In genomic region chr11:10628506-10629236, GRCh38 we compare ENCODE assay signal across 14 cellular contexts.
A peak's percentile ranks its signal among the peaks of the same experiment; 100 is the strongest.
DNase-seq lines count a peak whose midpoint lies in the region; ATAC-seq and TF ChIP-seq lines count a peak whose summit lies in the region.
"Had no signal": no experiment of that assay in that cellular context is flagged by ENCODE, and none has a peak within 500 bp of the region (broad histone marks: within the 10 kb centered on the region; RNA-seq: fewer than 3 reads in every experiment).

No MANE protein-coding gene starts in this region.

- POLR2A ChIA-PET in OCI-LY7 (lab: Charles Lee): no interaction called here

- H3K27ac ChIP-seq in OCI-LY7 (ENCODE audit: low read depth, low read length, poor library complexity, severe bottlenecking) (no peak overlapping the region), gastroesophageal sphincter (peak overlapping the region in 3 of 4 donors; percentile 81 to 89 (median 86)), aorta (ENCODE audit: low read depth in 1 of 2, low read length in 2 of 2) (peak overlapping the region; percentile 24 to 30)

- intact Hi-C loops in OCI-LY7 (cut with micrococcal nuclease; ENCODE audit: unreplicated experiment): no loop called here
- intact Hi-C loops in aorta (cut with DNase I): loop anchor here (5.0 to 10.0 kb wide), 2 partner anchors 104 to 106 kb away; no protein-coding TSS in a partner anchor

- no peak for ATAC-seq in gastroesophageal sphincter
- ATAC-seq in aorta (ENCODE audit: low FRiP score): no peak
- ATAC-seq in activated CD4-positive, CD25-positive, alpha-beta regulatory T cell treated with anti-CD3 and anti-CD28 coated beads, Interleukin-2, amount 50 U/mL, for 24 hours: no peak
- no peak for ATAC-seq in GM18868 (IDR thresholded peaks at IDR 0.05; ENCODE audit: unreplicated experiment)
- ATAC-seq: SK-N-SH treated with all-trans-retinoic acid at 6 μM for 48 hours had no signal

- H3K4me1 ChIP-seq in OCI-LY7 (ENCODE audit: insufficient read depth, low read length, poor library complexity, severe bottlenecking): peaks cover under 1% of the 10 kb centered on the region
- H3K4me1 ChIP-seq in gastroesophageal sphincter: peaks cover 0 to 44% (median 20%) of the 10 kb centered on the region in 3 donors
- no peaks in the 10 kb centered on the region for H3K4me1 ChIP-seq in aorta (ENCODE audit: control insufficient read depth in 1 of 2, insufficient read depth in 2 of 2, low read length in 2 of 2)

- no peaks in the 10 kb centered on the region for H3K79me2 ChIP-seq in OCI-LY7 (ENCODE audit: insufficient read depth, low read depth, low read length)

- H4K20me1 ChIP-seq in OCI-LY7 (ENCODE audit: insufficient read depth, low read length): no peaks in the 10 kb centered on the region

- no peak for TF ChIP-seq POLR2A in gastroesophageal sphincter (IDR thresholded peaks at IDR 0.05)

- 86% methylated on average over 7 of the region's 10 CpGs; no CpG with 5 or more reads in 1 of the 2 donors for WGBS in gastroesophageal sphincter (ENCODE audit: low coverage in 1 of 2), 2 donors
- WGBS in aorta, 2 donors: 87 to 89% methylated on average over 10 of the region's 10 CpGs

- H3K4me3 ChIP-seq in OCI-LY7 (ENCODE audit: low read depth, low read length, poor library complexity, severe bottlenecking) (no peak overlapping the region), gastroesophageal sphincter (no peak overlapping the region), aorta (ENCODE audit: low read length in 2 of 2) (no peak overlapping the region)
- H3K4me3 ChIP-seq: esophagus squamous epithelium had no signal

- no peak for TF ChIP-seq CTCF in OCI-LY7 (conservative IDR thresholded peaks at IDR 0.05; ENCODE audit: low read length)
- TF ChIP-seq CTCF in gastroesophageal sphincter (IDR thresholded peaks at IDR 0.05): no peak

- CTCF ChIA-PET in OCI-LY7 (lab: Charles Lee; ENCODE audit: unreplicated experiment): no interaction called here

- H3K27me3 ChIP-seq in gastroesophageal sphincter: no peaks in the 10 kb centered on the region
- no peaks in the 10 kb centered on the region for H3K27me3 ChIP-seq in aorta (ENCODE audit: control insufficient read depth in 1 of 2, insufficient read depth in 2 of 2, low read length in 1 of 2)
- H3K27me3 ChIP-seq: esophagus squamous epithelium had no signal

- H3K9me3 ChIP-seq in OCI-LY7 (ENCODE audit: low read length) (no peaks in the 10 kb centered on the region), gastroesophageal sphincter (no peaks in the 10 kb centered on the region), aorta (ENCODE audit: control insufficient read depth, low read length) (no peaks in the 10 kb centered on the region)
- H3K9me3 ChIP-seq: esophagus squamous epithelium had no signal

- H3K9me2 ChIP-seq in OCI-LY7 (ENCODE audit: insufficient read depth, low read length): no peaks in the 10 kb centered on the region

- no peak for TF ChIP-seq EP300 in gastroesophageal sphincter (IDR thresholded peaks at IDR 0.05)

- no TSS peak for BruUV-seq in OCI-LY7 (replicated peaks; lab: Mats Ljungman, UMichigan)

- DNase-seq in stimulated activated CD4-positive, alpha-beta T cell treated with anti-CD3 and anti-CD28 coated beads, Interleukin-4, amount 100 ng/mL, for 1 hour: peak; percentile 15
- no peak for DNase-seq in stimulated activated CD4-positive, alpha-beta T cell treated with anti-CD3 and anti-CD28 coated beads, Interleukin-12 subunit alpha, Interleukin-12 subunit beta, amount 100 ng/mL, for 4 hours
- DNase-seq in OCI-LY7 (ENCODE audit: low spot score) (peak; percentile 27), aorta (no peak), AG20443 (ENCODE audit: low spot score) (no peak)
- DNase-seq: esophagus squamous epithelium, mammary epithelial cell, NCI-H2081, nephron progenitor cell, substantia nigra had no signal

- H2AFZ ChIP-seq in OCI-LY7 (ENCODE audit: low read length): no peak overlapping the region

- no peak overlapping the region for H3K4me2 ChIP-seq in OCI-LY7 (ENCODE audit: low read length)

- no peaks in the 10 kb centered on the region for H3K36me3 ChIP-seq in OCI-LY7 (ENCODE audit: insufficient read depth, low read length)
- peaks cover 0 to 70% of the 10 kb centered on the region in 2 donors for H3K36me3 ChIP-seq in gastroesophageal sphincter
- peaks cover 4 to 18% of the 10 kb centered on the region in 2 donors for H3K36me3 ChIP-seq in aorta (ENCODE audit: control insufficient read depth in 1 of 2, insufficient read depth in 2 of 2, low read length in 1 of 2)

Comparison
In these comparisons a context has a peak if more than half of its experiments do, and no peak if none do; other contexts are left out.
1. DNase-seq: peak in stimulated activated CD4-positive, alpha-beta T cell treated with anti-CD3 and anti-CD28 coated beads, Interleukin-4, amount 100 ng/mL, for 1 hour (single experiment) and OCI-LY7 (single experiment); none in stimulated activated CD4-positive, alpha-beta T cell treated with anti-CD3 and anti-CD28 coated beads, Interleukin-12 subunit alpha, Interleukin-12 subunit beta, amount 100 ng/mL, for 4 hours (single experiment), aorta (0 of 2) and AG20443 (single experiment).